ENCODE assay signal across 1 cellular context in the genomic region with DNA sequence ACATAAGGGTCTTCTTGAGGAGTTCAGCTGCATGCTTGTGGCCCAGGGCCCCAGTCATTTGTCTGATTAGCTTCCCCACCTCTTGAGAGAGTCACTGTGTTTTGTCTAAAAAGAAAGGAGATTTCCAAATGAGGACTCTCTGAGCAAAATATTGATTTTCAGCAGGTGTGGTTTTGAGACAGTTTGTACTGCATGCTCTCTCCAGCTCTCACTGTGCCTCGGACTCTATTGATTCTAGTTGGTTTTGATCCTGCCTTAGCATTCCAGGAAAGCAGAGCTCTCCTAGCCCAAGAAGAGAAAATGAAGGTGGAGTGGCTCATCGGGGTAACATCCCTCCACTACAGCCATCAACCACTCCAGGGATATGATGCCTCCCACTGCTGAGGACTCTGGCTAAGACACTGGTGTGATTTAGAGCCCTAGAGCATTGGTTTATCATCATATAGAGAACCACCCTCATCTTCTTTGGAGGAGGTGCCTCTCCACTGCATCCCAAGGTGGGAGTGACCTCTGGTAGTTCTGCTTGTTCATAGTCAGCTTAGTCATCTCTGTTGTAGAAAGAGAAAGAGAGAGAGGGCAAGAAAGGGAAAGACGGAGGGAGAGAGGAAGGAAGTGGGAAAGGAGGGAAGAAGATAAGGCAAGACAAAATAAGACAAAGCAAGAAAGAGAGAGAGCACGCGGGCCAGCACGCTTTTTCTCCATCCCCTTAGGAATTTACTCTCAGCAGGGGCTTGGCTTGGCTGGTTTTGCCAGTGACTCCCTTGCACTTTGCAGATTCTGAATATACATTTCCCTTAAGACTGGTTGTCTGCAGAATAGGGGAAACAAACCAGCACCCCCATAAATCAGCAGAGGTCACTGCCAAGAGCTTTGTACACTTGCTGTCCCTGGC.
TF ChIP-seq lines count a peak whose summit lies in the region.

No MANE protein-coding gene starts in this region.

TF ChIP-seq in IMR-90, 13 proteins besides CTCF, POLR2A, EP300 and RAD21 (continued from another document):
- no peak for TF ChIP-seq MAZ (IDR thresholded peaks at IDR 0.05; ENCODE audit: borderline replicate concordance, low read depth, low read length)
